In the genomic region with DNA sequence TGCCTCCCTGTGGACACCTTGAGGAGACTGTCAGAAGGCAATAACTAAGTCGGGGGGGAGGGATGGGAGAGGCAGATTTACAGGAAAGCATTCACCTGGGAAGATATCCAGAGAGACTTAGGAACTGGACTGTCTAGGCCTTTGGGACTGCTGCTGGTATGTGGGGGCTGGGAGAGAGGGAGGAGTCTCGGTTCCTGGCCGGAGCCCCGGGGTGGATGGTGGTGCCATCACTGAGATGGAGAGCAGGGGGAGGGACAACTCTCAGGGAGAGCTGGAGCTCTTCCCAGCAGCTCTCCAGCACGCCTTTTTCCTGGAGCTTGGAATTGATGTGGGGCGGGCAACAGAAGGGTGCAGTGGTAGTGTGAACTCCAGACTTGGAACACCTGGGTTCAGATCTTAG, we compare ENCODE assay signal across 12 cellular contexts. TPM values are rescaled to one million over a fixed set of nuclear protein-coding genes. Genes with fewer than 3 reads are reported as not detected.
DNase-seq lines count a peak whose midpoint lies in the region; ATAC-seq, FAIRE-seq and TF ChIP-seq lines count a peak whose summit lies in the region.
"Had no signal": no experiment of that assay in that cellular context is flagged by ENCODE, and none has a peak within 500 bp of the region (broad histone marks: within the 10 kb centered on the region; RNA-seq: fewer than 3 reads in every experiment).

No MANE protein-coding gene starts in this region.

- intact Hi-C loops in HepG2 (cut with micrococcal nuclease; ENCODE audit: unreplicated experiment): no loop called here
- intact Hi-C loops in activated CD8-positive, alpha-beta T cell treated with anti-CD3 and anti-CD28 coated beads for 36 hours (cut with micrococcal nuclease): no loop called here

- TF ChIP-seq EP300 in HepG2 (IDR thresholded peaks at IDR 0.05; ENCODE audit: low read depth in 2 of 2, low read length in 2 of 2) (no peak), HepG2 (CRISPR knock-in tag; IDR thresholded peaks at IDR 0.05; ENCODE audit: borderline replicate concordance) (no peak)

- H3K79me1 ChIP-seq in H9 (ENCODE audit: insufficient read depth, low read depth, low read length, poor library complexity, severe bottlenecking): peaks cover 3% of the 10 kb centered on the region

- H3K9ac ChIP-seq in liver (ENCODE audit: low read depth in 1 of 2, low read length in 2 of 2): peak overlapping the region in 1 of 2 donors; percentile 33
- H3K9ac ChIP-seq in HepG2 (ENCODE audit: insufficient read depth, low read depth, low read length): no peak overlapping the region
- H3K9ac ChIP-seq in muscle layer of colon (ENCODE audit: low read length): peak overlapping the region; percentile 3
- no peak overlapping the region for H3K9ac ChIP-seq in H9 (ENCODE audit: extremely low read depth, insufficient read length, low read length)
- H3K9ac ChIP-seq: KMS-11 had no signal

- H4K20me1 ChIP-seq in HepG2 (ENCODE audit: insufficient read depth, low read length): peaks cover 9% of the 10 kb centered on the region; the same call in 1 of the 2 replicates
- H4K20me1 ChIP-seq in H9 (ENCODE audit: control insufficient read depth, insufficient read depth, insufficient read length): no peaks in the 10 kb centered on the region

- H3K27ac ChIP-seq in liver (ENCODE audit: low read depth in 1 of 2, low read length in 2 of 2) (peak overlapping the region; percentile 57 to 70), HepG2 (ENCODE audit: extremely low read length, insufficient read depth, low read length) (no peak overlapping the region), muscle layer of colon (ENCODE audit: low read depth, low read length) (peak overlapping the region; percentile 73), H9 (ENCODE audit: insufficient read length, low read depth, low read length) (no peak overlapping the region)
- H3K27ac ChIP-seq: KMS-11 had no signal

- H3K4me3 ChIP-seq in liver (ENCODE audit: low read depth in 1 of 3, low read length in 3 of 3) (no peak overlapping the region), HepG2 (replicated peaks in 1 of 3; ENCODE audit: insufficient read depth in 1 of 3, low read depth in 2 of 3, low read length in 3 of 3) (no peak overlapping the region), fibroblast of pulmonary artery (replicated peaks; ENCODE audit: low read depth, low read length) (no peak overlapping the region), muscle layer of colon (ENCODE audit: low read depth in 1 of 2, low read length in 2 of 2) (no peak overlapping the region)

- peaks cover 54 to 67% of the 10 kb centered on the region in 2 experiments for H3K4me1 Mint-ChIP-seq in H9
- peaks cover 3% of the 10 kb centered on the region for H3K4me1 Mint-ChIP-seq in activated CD8-positive, alpha-beta T cell treated with anti-CD3 and anti-CD28 coated beads for 36 hours (ENCODE audit: low read depth)

- no peak overlapping the region for H3K23ac ChIP-seq in H9 (ENCODE audit: insufficient read length, low read depth, low read length)

- H3K27me3 ChIP-seq in liver (ENCODE audit: control insufficient read depth in 4 of 4, insufficient read depth in 4 of 4, low read length in 3 of 4) (no peaks in the 10 kb centered on the region), HepG2 (ENCODE audit: control insufficient read depth in 1 of 2, insufficient read depth in 2 of 2, low read length in 2 of 2) (no peaks in the 10 kb centered on the region), muscle layer of colon (ENCODE audit: control insufficient read depth in 1 of 2, insufficient read depth in 2 of 2, low read length in 2 of 2) (no peaks in the 10 kb centered on the region), H9 (ENCODE audit: insufficient read depth, low read length) (no peaks in the 10 kb centered on the region)

- BruUV-seq in HepG2 (replicated peaks; lab: Mats Ljungman, UMichigan): no TSS peak

- TF ChIP-seq RAD21 in liver (IDR thresholded peaks at IDR 0.05): peak; percentile 52 to 69
- no peak for TF ChIP-seq RAD21 in HepG2 (CRISPR knock-in tag; IDR thresholded peaks at IDR 0.05)

- no peaks in the 10 kb centered on the region for H3K9me3 ChIP-seq in liver (ENCODE audit: control insufficient read depth in 4 of 4, low read length in 3 of 4)
- no peaks in the 10 kb centered on the region for H3K9me3 ChIP-seq in HepG2 (ENCODE audit: low read length)
- no peaks in the 10 kb centered on the region for H3K9me3 ChIP-seq in muscle layer of colon (ENCODE audit: low read length)
- H3K9me3 ChIP-seq in H9 (ENCODE audit: control insufficient read depth, low read depth, low read length): no peaks in the 10 kb centered on the region

- peak overlapping the region in 1 of 3 experiments; percentile 81; a peak in 3 of 7 replicates for H3K27ac Mint-ChIP-seq in H9
- no peak overlapping the region for H3K27ac Mint-ChIP-seq in activated CD8-positive, alpha-beta T cell treated with anti-CD3 and anti-CD28 coated beads for 36 hours
- H3K27ac Mint-ChIP-seq: activated T-cell treated with anti-CD3 and anti-CD28 coated beads, Interleukin-2, amount 50 U/mL, for 72 hours had no signal

- H3K18ac ChIP-seq in H9 (ENCODE audit: insufficient read length, low read depth, low read length): no peak overlapping the region

- H3K36me3 Mint-ChIP-seq in H9 (ENCODE audit: insufficient read depth in 1 of 3, low read depth in 3 of 3): peaks cover 24 to 53% (median 43%) of the 10 kb centered on the region in 3 experiments
- H3K36me3 Mint-ChIP-seq in activated CD8-positive, alpha-beta T cell treated with anti-CD3 and anti-CD28 coated beads for 36 hours (ENCODE audit: low read depth): no peaks in the 10 kb centered on the region

- H3K36me3 ChIP-seq in liver (ENCODE audit: control insufficient read depth in 4 of 4, insufficient read depth in 3 of 4, low read depth in 1 of 4, low read length in 3 of 4): peaks cover 2 to 22% (median 6%) of the 10 kb centered on the region in 4 donors
- peaks cover 37 to 62% of the 10 kb centered on the region in 2 experiments for H3K36me3 ChIP-seq in HepG2 (replicated peaks in 1 of 2; ENCODE audit: control insufficient read depth in 1 of 2, insufficient read depth in 2 of 2, low read length in 2 of 2)
- H3K36me3 ChIP-seq in muscle layer of colon (ENCODE audit: insufficient read depth, low read length): peaks cover 31% of the 10 kb centered on the region

- no peak overlapping the region for H4K8ac ChIP-seq in H9 (replicated peaks; ENCODE audit: insufficient read length, low read depth, low read length)

- ATAC-seq in HepG2 (no peak), GM21423 (IDR thresholded peaks at IDR 0.05; ENCODE audit: unreplicated experiment) (no peak)
- ATAC-seq in activated CD8-positive, alpha-beta T cell treated with anti-CD3 and anti-CD28 coated beads for 36 hours: no peak
- ATAC-seq: activated T-cell treated with anti-CD3 and anti-CD28 coated beads, Interleukin-2, amount 50 U/mL, for 72 hours; effector memory CD8-positive, alpha-beta T cell had no signal

- H2AK5ac ChIP-seq in H9 (ENCODE audit: insufficient read length, low read length): no peak overlapping the region

- no peak overlapping the region for H3K4me3 Mint-ChIP-seq in H9
- H3K4me3 Mint-ChIP-seq in activated CD8-positive, alpha-beta T cell treated with anti-CD3 and anti-CD28 coated beads for 36 hours: no peak overlapping the region
- H3K4me3 Mint-ChIP-seq: activated T-cell treated with anti-CD3 and anti-CD28 coated beads, Interleukin-2, amount 50 U/mL, for 72 hours; effector memory CD8-positive, alpha-beta T cell had no signal

- POLR2A ChIA-PET in HepG2 (lab: Yijun Ruan, JAX): no interaction called here
- POLR2A ChIA-PET in activated CD8-positive, alpha-beta T cell treated with anti-CD3 and anti-CD28 coated beads for 36 hours (lab: Charles Lee): interaction anchor here (1.1 kb wide), 1 partner anchor 12 kb away, joined by 4 read pairs; no protein-coding TSS in a partner anchor

- no peak for FAIRE-seq in HepG2 (lab: Jason Lieb, UNC)

- H2BK15ac ChIP-seq in H9 (ENCODE audit: low read depth, low read length): no peak overlapping the region

- no peaks in the 10 kb centered on the region for H3K9me3 Mint-ChIP-seq in H9
- no peaks in the 10 kb centered on the region for H3K9me3 Mint-ChIP-seq in activated CD8-positive, alpha-beta T cell treated with anti-CD3 and anti-CD28 coated beads for 36 hours
- H3K9me3 Mint-ChIP-seq: activated T-cell treated with anti-CD3 and anti-CD28 coated beads, Interleukin-2, amount 50 U/mL, for 72 hours; effector memory CD8-positive, alpha-beta T cell had no signal

- TF ChIP-seq CTCF in liver (IDR thresholded peaks at IDR 0.05; ENCODE audit: low read depth, low read length, missing input control): no peak
- no peak for TF ChIP-seq CTCF in HepG2 (CRISPR knock-in tag; IDR thresholded peaks at IDR 0.05)
- no peak for TF ChIP-seq CTCF in fibroblast of pulmonary artery (IDR thresholded peaks at IDR 0.05; ENCODE audit: low read length, missing control alignments)
- TF ChIP-seq CTCF in H9 (conservative IDR thresholded peaks at IDR 0.05): no peak
- no peak for TF ChIP-seq CTCF in activated CD8-positive, alpha-beta T cell treated with anti-CD3 and anti-CD28 coated beads for 36 hours (IDR thresholded peaks at IDR 0.05)

- H2AFZ ChIP-seq in HepG2 (ENCODE audit: low read length) (no peak overlapping the region), H9 (ENCODE audit: low read length) (no peak overlapping the region)

- DNase-seq in HepG2 (ENCODE audit: low spot score): no peak
- peak; percentile 52 for DNase-seq in fibroblast of pulmonary artery (ENCODE audit: low read depth)
- DNase-seq in H9: no peak
- DNase-seq in activated CD8-positive, alpha-beta T cell treated with anti-CD3 and anti-CD28 coated beads for 36 hours: no peak
- no peak for DNase-seq in SHP77 treated with DMSO at 0.1 percent for 48 hours (lab: John Stamatoyannopoulos, UW)
- DNase-seq: activated T-cell treated with anti-CD3 and anti-CD28 coated beads, Interleukin-2, amount 50 U/mL, for 72 hours; effector memory CD8-positive, alpha-beta T cell; T1000 had no signal

- H3K27me3 Mint-ChIP-seq in H9 (ENCODE audit: low read depth): no peaks in the 10 kb centered on the region
- peaks cover 10% of the 10 kb centered on the region for H3K27me3 Mint-ChIP-seq in activated CD8-positive, alpha-beta T cell treated with anti-CD3 and anti-CD28 coated beads for 36 hours

- no peak overlapping the region for H2BK5ac ChIP-seq in H9 (ENCODE audit: insufficient read length, low read length)

- H4K5ac ChIP-seq in H9 (ENCODE audit: insufficient read length, low read depth, low read length): no peak overlapping the region

- H3K56ac ChIP-seq in H9 (ENCODE audit: insufficient read length, low read depth, low read length): no peak overlapping the region

- H3K23me2 ChIP-seq in H9 (ENCODE audit: insufficient read length, low read depth, low read length, poor library complexity, severe bottlenecking): no peaks in the 10 kb centered on the region

- CTCF ChIA-PET in HepG2 (lab: Yijun Ruan, JAX; ENCODE audit: low intra/inter-chr PET ratio, low total read pairs): no interaction called here
- CTCF ChIA-PET in activated CD8-positive, alpha-beta T cell treated with anti-CD3 and anti-CD28 coated beads for 36 hours (lab: Charles Lee): interaction anchor here (0.9 kb wide), 1 partner anchor 9 kb away, joined by 3 read pairs; no protein-coding TSS in a partner anchor

- WGBS in liver: 23% methylated on average over 6 of the region's 6 CpGs
- WGBS in HepG2 (ENCODE audit: low lambda C conversion rate): 94% methylated on average over 5 of the region's 6 CpGs
- no CpG with 5 or more reads among the region's 6 CpGs for WGBS in H9 (ENCODE audit: extremely low coverage, insufficient read length, low lambda C conversion rate)

- H3K79me2 ChIP-seq in HepG2 (ENCODE audit: insufficient read depth, low read length) (peaks cover 17% of the 10 kb centered on the region), H9 (ENCODE audit: insufficient read depth, low read length) (no peaks in the 10 kb centered on the region)

- H4K91ac ChIP-seq in H9 (ENCODE audit: insufficient read length, low read depth, low read length): no peak overlapping the region

- H3K4ac ChIP-seq in H9 (ENCODE audit: low read depth, low read length): no peak overlapping the region

- H3T11ph ChIP-seq in H9 (ENCODE audit: low read length): no peak overlapping the region

- H2BK20ac ChIP-seq in H9 (ENCODE audit: low read depth, low read length, poor library complexity, severe bottlenecking): no peak overlapping the region

- TF ChIP-seq POLR2A in HepG2 (IDR thresholded peaks at IDR 0.05; ENCODE audit: insufficient read depth in 1 of 2, low read depth in 2 of 2, low read length in 2 of 2): no peak

- H3K4me1 ChIP-seq in liver (ENCODE audit: control insufficient read depth in 4 of 4, insufficient read depth in 4 of 4, low read length in 3 of 4) (peaks cover 32 to 61% (median 49%) of the 10 kb centered on the region in 4 donors), HepG2 (ENCODE audit: insufficient read depth, low read length) (peaks cover 32% of the 10 kb centered on the region), muscle layer of colon (ENCODE audit: insufficient read depth, low read length) (peaks cover 33% of the 10 kb centered on the region), H9 (ENCODE audit: insufficient read depth, low read length) (no peaks in the 10 kb centered on the region; the same call in 1 of the 2 replicates)

- no peak overlapping the region for H3K14ac ChIP-seq in H9 (ENCODE audit: insufficient read depth, low read length)

- in situ Hi-C loops in HepG2 (cut with HindIII; ENCODE audit: extremely low pct_ligation_motif_present, low pct_unique_long_range_greater_than_20kb): no loop called here

- H3K4me2 ChIP-seq in HepG2 (ENCODE audit: low read depth, low read length): no peak overlapping the region
- H3K4me2 ChIP-seq in H9 (ENCODE audit: insufficient read depth, insufficient read length, low read length): no peak overlapping the region
- H3K4me2 ChIP-seq: KMS-11 had no signal

- H2BK12ac ChIP-seq in H9 (ENCODE audit: insufficient read length, low read depth, low read length): no peak overlapping the region

- no peak overlapping the region for H2BK120ac ChIP-seq in H9 (ENCODE audit: low read depth, low read length, poor library complexity, severe bottlenecking)

RNA-seq across cellular contexts. Expression of gene PTPRF, which starts 22.1 kb away (rescaled TPM):
- total RNA-seq in liver: 100 to 1,000 TPM in 1 of 2 donors, 10 to 100 TPM in 1; 61.7 to 241 TPM
- polyA plus RNA-seq in liver: 100 to 1,000 TPM in 1 of 2 donors, 10 to 100 TPM in 1; 41.2 to 110 TPM
- 47.3 and 55.9 TPM in 2 replicates for total RNA-seq in HepG2 (2016; rRNA removed; fragmentation: Illumina TruSeq; extraction: Trizol)
- total RNA-seq in HepG2 (2016; cell fraction: cytosol; rRNA removed; fragmentation: Illumina TruSeq; extraction: Trizol; ENCODE audit: low read depth): 6.1 and 8.9 TPM in 2 replicates
- total RNA-seq in HepG2 (2016; cell fraction: insoluble cytoplasmic fraction; rRNA removed; fragmentation: Illumina TruSeq; extraction: Trizol): 38.1 and 54.3 TPM in 2 replicates
- total RNA-seq in HepG2 (2016; cell fraction: membrane; rRNA removed; fragmentation: Illumina TruSeq; extraction: Trizol): 30.4 and 36.7 TPM in 2 replicates
- 76.8 and 90.3 TPM in 2 replicates for total RNA-seq in HepG2 (2016; cell fraction: nucleus; rRNA removed; fragmentation: Illumina TruSeq; extraction: Trizol)
- 167 and 213 TPM in 2 replicates for polyA plus RNA-seq in HepG2 (2011; rRNA removed)
- 119 and 128 TPM in 2 replicates for polyA plus RNA-seq in HepG2 (2011; cell fraction: cytosol; rRNA removed)
- 229 and 238 TPM in 2 replicates for polyA plus RNA-seq in HepG2 (2011; cell fraction: nucleus; rRNA removed)
- polyA plus RNA-seq in HepG2 (2012): 125 and 182 TPM in 2 replicates
- polyA plus RNA-seq in HepG2 (2016; cell fraction: cytosol; fragmentation: Illumina TruSeq; extraction: Trizol; ENCODE audit: low read depth): 5.7 and 6.0 TPM in 2 replicates
- polyA plus RNA-seq in HepG2 (2016; cell fraction: insoluble cytoplasmic fraction; fragmentation: Illumina TruSeq; extraction: Trizol; ENCODE audit: low read depth): 37.1 and 51.8 TPM in 2 replicates
- 13.5 and 17.9 TPM in 2 replicates for polyA plus RNA-seq in HepG2 (2016; cell fraction: membrane; fragmentation: Illumina TruSeq; extraction: Trizol; ENCODE audit: low read depth)
- 139 and 140 TPM in 2 replicates for polyA plus RNA-seq in HepG2 (2016; cell fraction: nucleus; fragmentation: Illumina TruSeq; extraction: Trizol; ENCODE audit: insufficient read depth, low read depth)
- 212 and 690 TPM in 2 replicates for polyA minus RNA-seq in HepG2 (2011; rRNA and poly(A)+ RNA removed; ENCODE audit: low replicate concordance)
- polyA minus RNA-seq in HepG2 (2011; cell fraction: cytosol; rRNA and poly(A)+ RNA removed): 137 and 178 TPM in 2 replicates
- polyA minus RNA-seq in HepG2 (2011; cell fraction: nucleus; rRNA and poly(A)+ RNA removed): 83.0 and 106 TPM in 2 replicates
- 192 and 193 TPM in 2 replicates for total RNA-seq in H9 (2021)
- total RNA-seq in activated CD8-positive, alpha-beta T cell treated with anti-CD3 and anti-CD28 coated beads for 36 hours: 1 to 10 TPM; 3.8 to 4.5 TPM

Comparison
In these comparisons a context has a peak if more than half of its experiments do, and no peak if none do; other contexts are left out.
1. H3K27ac ChIP-seq: peak in liver (2 of 2) and muscle layer of colon (single experiment); none in HepG2 (single experiment) and H9 (single experiment).